Comparison of ENCODE assay signal across 18 cellular contexts in genomic region chr13:51761638-51762350, GRCh38. TPM values are rescaled to one million over a fixed set of nuclear protein-coding genes. Genes with fewer than 3 reads are reported as not detected.
A peak's percentile ranks its signal among the peaks of the same experiment; 100 is the strongest.
DNase-seq lines count a peak whose midpoint lies in the region; ATAC-seq, FAIRE-seq and TF ChIP-seq lines count a peak whose summit lies in the region.
"Had no signal": no experiment of that assay in that cellular context is flagged by ENCODE, and none has a peak within 500 bp of the region (broad histone marks: within the 10 kb centered on the region; RNA-seq: fewer than 3 reads in every experiment).

No MANE protein-coding gene starts in this region.

- WGBS in GM23248 (ENCODE audit: low coverage in 1 of 2, low lambda C conversion rate in 2 of 2, missing lambda C conversion rate in 2 of 2), 2 experiments: 77 to 80% methylated on average over 16 of the region's 16 CpGs
- 91% methylated on average over 13 of the region's 16 CpGs for WGBS in mesenchymal stem cell

- H4K20me1 ChIP-seq in GM23248 (ENCODE audit: insufficient read depth) (no peaks in the 10 kb centered on the region), endothelial cell of umbilical vein (replicated peaks; ENCODE audit: control insufficient read depth, extremely low read depth, insufficient read depth, low read length) (no peaks in the 10 kb centered on the region)

- no peak overlapping the region for H2BK120ac ChIP-seq in mesenchymal stem cell (ENCODE audit: low read depth, low read length)

- H3K18ac ChIP-seq in mesenchymal stem cell (ENCODE audit: low read depth in 1 of 2, low read length in 2 of 2): no peak overlapping the region

- no peaks in the 10 kb centered on the region for H3K9me1 ChIP-seq in endothelial cell of umbilical vein (replicated peaks; ENCODE audit: control insufficient read depth, extremely low read depth, insufficient read depth, low read length)

- CTCF ChIA-PET in endothelial cell of umbilical vein (lab: Charles Lee): interaction anchor here (0.9 to 1.6 kb wide), 2 partner anchors 47 to 177 kb away, joined by 3 read pairs; no protein-coding TSS in a partner anchor

- dilution Hi-C loops in endothelial cell of umbilical vein (cut with MboI; ENCODE audit: extremely low pct_ligation_motif_present, low sequenced_read_pairs): no loop called here

- H3K4me1 ChIP-seq in GM23248 (ENCODE audit: insufficient read depth): peaks cover 27% of the 10 kb centered on the region
- peaks cover 11% of the 10 kb centered on the region for H3K4me1 ChIP-seq in endothelial cell of umbilical vein (ENCODE audit: control insufficient read depth, extremely low read depth, insufficient read depth, low read length)
- peaks cover 12% of the 10 kb centered on the region for H3K4me1 ChIP-seq in mesenchymal stem cell (ENCODE audit: control insufficient read depth, insufficient read depth, low read depth, low read length)

- peaks cover 9% of the 10 kb centered on the region for H3K79me1 ChIP-seq in mesenchymal stem cell (replicated peaks; ENCODE audit: low read length, poor library complexity, severe bottlenecking)

- peak; percentile 7 for DNase-seq in AG10803 (ENCODE audit: low read depth)
- DNase-seq in GM23248: peak; percentile 74
- no peak for DNase-seq in endothelial cell of umbilical vein (ENCODE audit: low read depth, low spot score)
- DNase-seq in mesenchymal stem cell: no peak
- DNase-seq in NCI-H446 (lab: John Stamatoyannopoulos, UW): no peak
- DNase-seq: activated T-cell treated with anti-CD3 and anti-CD28 coated beads for 4 hours, AML-193, endodermal cell, Kasumi-1, NCI-H1436, NCI-H345, SHP77, T-helper 2 cell had no signal

- FAIRE-seq in endothelial cell of umbilical vein (lab: Jason Lieb, UNC): no peak
- FAIRE-seq: D721Med had no signal

- no TSS peak for BruUV-seq in endothelial cell of umbilical vein (replicated peaks; lab: Mats Ljungman, UMichigan)

- TF ChIP-seq POLR2A in endothelial cell of umbilical vein (IDR thresholded peaks at IDR 0.05; ENCODE audit: low read depth, low read length): no peak

- H3K4me3 ChIP-seq in AG10803 (ENCODE audit: low read length) (no peak overlapping the region), GM23248 (no peak overlapping the region), endothelial cell of umbilical vein (replicated peaks in 1 of 3; ENCODE audit: insufficient read depth in 1 of 3, low read depth in 1 of 3, low read length in 3 of 3) (no peak overlapping the region), mesenchymal stem cell (ENCODE audit: insufficient read depth in 1 of 2, low read depth in 1 of 2, low read length in 2 of 2) (no peak overlapping the region)

- no peaks in the 10 kb centered on the region for H3K9me3 ChIP-seq in GM23248 (ENCODE audit: low read depth)
- no peaks in the 10 kb centered on the region for H3K9me3 ChIP-seq in endothelial cell of umbilical vein (replicated peaks; ENCODE audit: control insufficient read depth, insufficient read depth, low read length)
- no peaks in the 10 kb centered on the region for H3K9me3 ChIP-seq in mesenchymal stem cell (ENCODE audit: control insufficient read depth, low read length)

- H3F3A ChIP-seq in GM23248 (ENCODE audit: insufficient read depth): peaks cover 59% of the 10 kb centered on the region

- no peaks in the 10 kb centered on the region for H3K9me2 ChIP-seq in GM23248 (ENCODE audit: insufficient read depth)

- H2AK5ac ChIP-seq in mesenchymal stem cell (ENCODE audit: low read length, severe bottlenecking): no peak overlapping the region

- H3K4me2 ChIP-seq in GM23248 (ENCODE audit: unreplicated experiment) (no peak overlapping the region), endothelial cell of umbilical vein (ENCODE audit: insufficient read depth, low read length) (no peak overlapping the region), mesenchymal stem cell (ENCODE audit: low read length, poor library complexity, severe bottlenecking) (no peak overlapping the region)

- H3K9ac ChIP-seq in GM23248 (no peak overlapping the region), endothelial cell of umbilical vein (replicated peaks; ENCODE audit: extremely low read depth, insufficient read depth, low read length) (no peak overlapping the region), mesenchymal stem cell (ENCODE audit: low read length) (peak overlapping the region; percentile 18)

- H3K23ac ChIP-seq in mesenchymal stem cell (ENCODE audit: low read length in 2 of 2): no peak overlapping the region

- POLR2A ChIA-PET in endothelial cell of umbilical vein (lab: Charles Lee): no interaction called here

- no peaks in the 10 kb centered on the region for H3K79me2 ChIP-seq in GM23248 (ENCODE audit: insufficient read depth)
- no peaks in the 10 kb centered on the region for H3K79me2 ChIP-seq in endothelial cell of umbilical vein (ENCODE audit: control insufficient read depth, insufficient read depth, low read length)

- peak overlapping the region; percentile 46 for H4K91ac ChIP-seq in mesenchymal stem cell (ENCODE audit: low read length)

- no peak for ATAC-seq in GM21526 (IDR thresholded peaks at IDR 0.05; ENCODE audit: low FRiP score, unreplicated experiment)
- ATAC-seq in HG03280 (IDR thresholded peaks at IDR 0.05; ENCODE audit: unreplicated experiment): no peak
- no peak for ATAC-seq in GM19395 (IDR thresholded peaks at IDR 0.05; ENCODE audit: unreplicated experiment)
- ATAC-seq: HCT116 had no signal

- H3K27ac ChIP-seq in GM23248 (peak overlapping the region; percentile 28; the same call in 1 of the 2 replicates), endothelial cell of umbilical vein (ENCODE audit: insufficient read depth, low read depth, low read length) (no peak overlapping the region), mesenchymal stem cell (ENCODE audit: low read length, poor library complexity, severe bottlenecking) (no peak overlapping the region)

- intact Hi-C loops in endothelial cell of umbilical vein (cut with micrococcal nuclease): loop anchor here (10.0 kb wide), 1 partner anchor 177 kb away; the partner anchor contains the start of gene WDFY2

- in situ Hi-C loops in GM23248 (cut with MboI): no loop called here

- H2BK12ac ChIP-seq in mesenchymal stem cell (ENCODE audit: low read length in 2 of 2): no peak overlapping the region

- no peaks in the 10 kb centered on the region for H3K27me3 ChIP-seq in GM23248 (replicated peaks; ENCODE audit: insufficient read depth)
- H3K27me3 ChIP-seq in endothelial cell of umbilical vein (ENCODE audit: control insufficient read depth in 2 of 2, insufficient read depth in 2 of 2, low read length in 2 of 2): no peaks in the 10 kb centered on the region
- H3K27me3 ChIP-seq in mesenchymal stem cell (ENCODE audit: control insufficient read depth in 1 of 2, insufficient read depth in 1 of 2, low read length in 2 of 2): no peaks in the 10 kb centered on the region

- peaks cover 63% of the 10 kb centered on the region for H3K36me3 ChIP-seq in GM23248 (ENCODE audit: low read depth)
- no peaks in the 10 kb centered on the region for H3K36me3 ChIP-seq in endothelial cell of umbilical vein (ENCODE audit: control insufficient read depth in 2 of 2, extremely low read depth in 1 of 2, insufficient read depth in 2 of 2, low read length in 2 of 2)
- peaks cover 24 to 55% of the 10 kb centered on the region in 2 experiments for H3K36me3 ChIP-seq in mesenchymal stem cell (ENCODE audit: control insufficient read depth in 1 of 2, insufficient read depth in 2 of 2, low read depth in 1 of 2, low read length in 2 of 2)

- TF ChIP-seq CTCF in AG10803 (conservative IDR thresholded peaks at IDR 0.05; ENCODE audit: low read length): no peak
- no peak for TF ChIP-seq CTCF in endothelial cell of umbilical vein (IDR thresholded peaks at IDR 0.05; ENCODE audit: extremely low read depth in 1 of 2, insufficient read depth in 1 of 2, low read depth in 1 of 2, low read length in 2 of 2)

- no peak overlapping the region for H3K14ac ChIP-seq in mesenchymal stem cell (ENCODE audit: low read length in 2 of 2)

- H4K8ac ChIP-seq in mesenchymal stem cell (ENCODE audit: low read length): peak overlapping the region; percentile 31

- no peak overlapping the region for H3K4ac ChIP-seq in mesenchymal stem cell (ENCODE audit: low read depth in 1 of 2, low read length in 2 of 2)

- H2BK15ac ChIP-seq in mesenchymal stem cell (ENCODE audit: low read depth, poor library complexity, severe bottlenecking): no peak overlapping the region

- no peak overlapping the region for H2AFZ ChIP-seq in GM23248
- no peak overlapping the region for H2AFZ ChIP-seq in endothelial cell of umbilical vein (ENCODE audit: low read depth, low read length)
- no peak overlapping the region for H2AFZ ChIP-seq in mesenchymal stem cell (ENCODE audit: low read depth, low read length)

- no peak overlapping the region for H2BK5ac ChIP-seq in mesenchymal stem cell (ENCODE audit: low read depth, low read length, poor library complexity, severe bottlenecking)

TF ChIP-seq in endothelial cell of umbilical vein, 7 proteins besides CTCF, POLR2A, EP300 and RAD21:
- TF ChIP-seq MYC (IDR thresholded peaks at IDR 0.05; ENCODE audit: low read depth, low read length) (no peak), FOS (IDR thresholded peaks at IDR 0.05; ENCODE audit: borderline replicate concordance, insufficient read depth, low read length) (peak; percentile 28)
TF ChIP-seq in endothelial cell of umbilical vein: peak in this region for 1.

RNA-seq across cellular contexts. Expression of gene DHRS12, which starts 42.2 kb away (rescaled TPM):
- total RNA-seq in GM23248 (2014; rRNA removed; shearing (Covaris generic)): 1.6 and 5.7 TPM in 2 replicates
- polyA plus RNA-seq in GM23248 (2016; fragmentation: Nextera tagmentation; extraction: Ambion mirVana) (13.3 and 15.2 TPM in 2 replicates), endothelial cell of umbilical vein (9.1 and 9.4 TPM in 2 replicates)
- 6.4 and 8.9 TPM in 2 replicates for total RNA-seq in endothelial cell of umbilical vein
- polyA plus RNA-seq in endothelial cell of umbilical vein (2011; cell fraction: cytosol; rRNA removed): 4.9 and 7.3 TPM in 2 replicates
- 13.8 and 16.8 TPM in 2 replicates for polyA plus RNA-seq in endothelial cell of umbilical vein (2011; cell fraction: nucleus; rRNA removed)
- 8.3 and 13.3 TPM in 2 replicates for polyA plus RNA-seq in endothelial cell of umbilical vein (2012)
- 8.6 and 9.8 TPM in 2 replicates for polyA minus RNA-seq in endothelial cell of umbilical vein
- not detected for polyA minus RNA-seq in endothelial cell of umbilical vein (2011; cell fraction: cytosol; rRNA and poly(A)+ RNA removed)
- 7.7 and 9.3 TPM in 2 replicates for polyA minus RNA-seq in endothelial cell of umbilical vein (2011; cell fraction: nucleus; rRNA and poly(A)+ RNA removed)
- 4.4 TPM for polyA plus RNA-seq in mesenchymal stem cell (2013, experiment 1 of 2)
- polyA plus RNA-seq in mesenchymal stem cell (2013, experiment 2 of 2): 4.4 TPM

Comparison
In these comparisons a context has a peak if more than half of its experiments do, and no peak if none do; other contexts are left out.
1. DNase-seq: peak in AG10803 (single experiment) and GM23248 (single experiment); none in endothelial cell of umbilical vein (single experiment), mesenchymal stem cell (single experiment) and NCI-H446 (0 of 2).